ENCODE assay signal across 9 cellular contexts in genomic region chr3:140736863-140737460, GRCh38.
DNase-seq lines count a peak whose midpoint lies in the region; ATAC-seq and TF ChIP-seq lines count a peak whose summit lies in the region.
"Had no signal": no experiment of that assay in that cellular context is flagged by ENCODE, and none has a peak within 500 bp of the region (broad histone marks: within the 10 kb centered on the region; RNA-seq: fewer than 3 reads in every experiment).

No MANE protein-coding gene starts in this region.

- no peak overlapping the region for H3K4me3 ChIP-seq in cardiac fibroblast (replicated peaks in 1 of 2; ENCODE audit: low read depth in 2 of 2, low read length in 2 of 2)
- H3K4me3 ChIP-seq: suprapubic skin had no signal

- TF ChIP-seq CTCF in cardiac fibroblast (IDR thresholded peaks at IDR 0.05; ENCODE audit: low read depth, low read length): peak; percentile 53

- ATAC-seq in GM21619 (IDR thresholded peaks at IDR 0.05; ENCODE audit: unreplicated experiment) (no peak), HG03378 (IDR thresholded peaks at IDR 0.05; ENCODE audit: unreplicated experiment) (no peak)

- peak; percentile 64 for DNase-seq in COR-L47 (lab: John Stamatoyannopoulos, UW)
- peak; percentile 26 for DNase-seq in GOT3 (lab: John Stamatoyannopoulos, UW)
- DNase-seq in NCI-H446 (lab: John Stamatoyannopoulos, UW): peak; percentile 43 to 80
- peak; percentile 54 to 70 for DNase-seq in cardiac fibroblast (ENCODE audit: low read depth in 2 of 2)
- peak; percentile 64 for DNase-seq in left kidney (ENCODE audit: low read depth, low spot score)
- no peak for DNase-seq in central memory CD4-positive, alpha-beta T cell
